ENCODE assay signal across 27 cellular contexts in genomic region chr7:39105720-39106119, GRCh38.
"Had no signal": no experiment of that assay in that cellular context is flagged by ENCODE, and none has a peak within 500 bp of the region (broad histone marks: within the 10 kb centered on the region; RNA-seq: fewer than 3 reads in every experiment).

No MANE protein-coding gene starts in this region.

- H3K36me3 ChIP-seq: stomach, suprapubic skin, thoracic aorta, thyroid gland, tibial artery, tibial nerve, transverse colon, upper lobe of left lung, upper lobe of right lung, uterus, vagina had no signal

- H3K4me3 Mint-ChIP-seq: stimulated activated effector memory CD8-positive, alpha-beta T cell treated with anti-CD3 and anti-CD28 coated beads, Interleukin-12 subunit alpha, Interleukin-12 subunit beta, amount 100 ng/mL, for 72 hours; stimulated activated naive B cell treated with anti-CD40 and anti-IgM and Interleukin-4, amounts not matched to agents 10 μg/mL and 1 μg/mL and 100 μg/mL, for 72 hours; stimulated activated naive CD8-positive, alpha-beta T cell treated with anti-CD3 and anti-CD28 coated beads, Interleukin-15, amount 100 ng/mL, for 72 hours; stimulated activated naive CD8-positive, alpha-beta T cell treated with anti-CD3 and anti-CD28 coated beads, Interleukin-15, Interleukin-2, amounts not matched to agents 100 ng/mL and 50 ng/mL, for 24 hours; type B pancreatic cell had no signal

- DNase-seq: stimulated activated CD4-positive, alpha-beta T cell treated with anti-CD3 and anti-CD28 coated beads, Interleukin-2, amount 100 ng/mL, for 48 hours; stimulated activated CD4-positive, alpha-beta T cell treated with anti-CD3 and anti-CD28 coated beads, Interleukin-4, amount 100 ng/mL, for 1 hour; stimulated activated CD4-positive, alpha-beta T cell treated with anti-CD3 and anti-CD28 coated beads, Interleukin-4, amount 100 ng/mL, for 24 hours; stimulated activated CD4-positive, alpha-beta T cell treated with anti-CD3 and anti-CD28 coated beads, Interleukin-4, amount 100 ng/mL, for 4 hours; stimulated activated CD8-positive, alpha-beta memory T cell treated with anti-CD3 and anti-CD28 coated beads, Interleukin-4, amount 100 ng/mL, for 48 hours; stimulated activated naive B cell treated with anti-CD40 and anti-IgM and Interleukin-4, amounts not matched to agents 10 μg/mL and 1 μg/mL and 100 μg/mL, for 72 hours; stimulated activated naive CD4-positive, alpha-beta T cell; stimulated activated naive CD4-positive, alpha-beta T cell treated with Interleukin-2 at 50 U/mL for 16 hours; stimulated activated naive CD8-positive, alpha-beta T cell treated with anti-CD3 and anti-CD28 coated beads, Interleukin-15, amount 100 ng/mL, for 72 hours; stimulated activated naive CD8-positive, alpha-beta T cell treated with anti-CD3 and anti-CD28 coated beads, Interleukin-15, Interleukin-2, amounts not matched to agents 100 U/mL and 50 U/mL, for 24 hours; stomach; substantia nigra; testis; thyroid gland; tibial artery; transverse colon; trophoblast cell; upper lobe of left lung; upper lobe of right lung; uterus had no signal

- H3K27ac Mint-ChIP-seq: stimulated activated effector memory CD8-positive, alpha-beta T cell treated with anti-CD3 and anti-CD28 coated beads, Interleukin-12 subunit alpha, Interleukin-12 subunit beta, amount 100 ng/mL, for 72 hours; stimulated activated naive B cell treated with anti-CD40 and anti-IgM and Interleukin-4, amounts not matched to agents 10 μg/mL and 1 μg/mL and 100 μg/mL, for 72 hours; stimulated activated naive CD8-positive, alpha-beta T cell treated with anti-CD3 and anti-CD28 coated beads, Interleukin-15, amount 100 ng/mL, for 72 hours; stimulated activated naive CD8-positive, alpha-beta T cell treated with anti-CD3 and anti-CD28 coated beads, Interleukin-15, Interleukin-2, amounts not matched to agents 100 ng/mL and 50 ng/mL, for 24 hours; type B pancreatic cell had no signal

- H3K4me1 Mint-ChIP-seq: stimulated activated effector memory CD8-positive, alpha-beta T cell treated with anti-CD3 and anti-CD28 coated beads, Interleukin-12 subunit alpha, Interleukin-12 subunit beta, amount 100 ng/mL, for 72 hours; stimulated activated naive B cell treated with anti-CD40 and anti-IgM and Interleukin-4, amounts not matched to agents 10 μg/mL and 1 μg/mL and 100 μg/mL, for 72 hours; stimulated activated naive CD8-positive, alpha-beta T cell treated with anti-CD3 and anti-CD28 coated beads, Interleukin-15, amount 100 ng/mL, for 72 hours had no signal

- H3K4me3 ChIP-seq: stomach, suprapubic skin, testis, thoracic aorta, thyroid gland, tibial artery, tibial nerve, transverse colon, upper lobe of left lung, upper lobe of right lung, uterus, vagina had no signal

- H3K9me3 Mint-ChIP-seq: stimulated activated effector memory CD8-positive, alpha-beta T cell treated with anti-CD3 and anti-CD28 coated beads, Interleukin-12 subunit alpha, Interleukin-12 subunit beta, amount 100 ng/mL, for 72 hours; stimulated activated naive B cell treated with anti-CD40 and anti-IgM and Interleukin-4, amounts not matched to agents 10 μg/mL and 1 μg/mL and 100 μg/mL, for 72 hours; stimulated activated naive CD8-positive, alpha-beta T cell treated with anti-CD3 and anti-CD28 coated beads, Interleukin-15, Interleukin-2, amounts not matched to agents 100 ng/mL and 50 ng/mL, for 24 hours; type B pancreatic cell had no signal

- H3K27me3 Mint-ChIP-seq: type B pancreatic cell had no signal

- H3K36me3 Mint-ChIP-seq: stimulated activated effector memory CD8-positive, alpha-beta T cell treated with anti-CD3 and anti-CD28 coated beads, Interleukin-12 subunit alpha, Interleukin-12 subunit beta, amount 100 ng/mL, for 72 hours; stimulated activated naive B cell treated with anti-CD40 and anti-IgM and Interleukin-4, amounts not matched to agents 10 μg/mL and 1 μg/mL and 100 μg/mL, for 72 hours; type B pancreatic cell had no signal

- H3K9me3 ChIP-seq: stomach, suprapubic skin, testis, thoracic aorta, thyroid gland, tibial artery, tibial nerve, transverse colon, upper lobe of left lung, upper lobe of right lung, uterus, vagina had no signal

- ATAC-seq: stimulated activated effector memory CD8-positive, alpha-beta T cell treated with anti-CD3 and anti-CD28 coated beads, Interleukin-12 subunit alpha, Interleukin-12 subunit beta, amount 100 ng/mL, for 72 hours; stimulated activated naive B cell treated with anti-CD40 and anti-IgM and Interleukin-4, amounts not matched to agents 10 μg/mL and 1 μg/mL and 100 μg/mL, for 72 hours; stimulated activated naive CD8-positive, alpha-beta T cell treated with anti-CD3 and anti-CD28 coated beads, Interleukin-15, amount 100 ng/mL, for 72 hours; stimulated activated naive CD8-positive, alpha-beta T cell treated with anti-CD3 and anti-CD28 coated beads, Interleukin-15, Interleukin-2, amounts not matched to agents 100 U/mL and 50 U/mL, for 24 hours; upper lobe of right lung had no signal

- H3K4me1 ChIP-seq: stomach, suprapubic skin, testis, thyroid gland, tibial artery, tibial nerve, transverse colon, upper lobe of left lung, upper lobe of right lung, uterus, vagina had no signal

- H3K27ac ChIP-seq: stomach, suprapubic skin, testis, thoracic aorta, thyroid gland, tibial artery, tibial nerve, transverse colon, upper lobe of left lung, upper lobe of right lung, uterus, vagina had no signal
